Comparison of ENCODE assay signal across 22 cellular contexts in the genomic region with DNA sequence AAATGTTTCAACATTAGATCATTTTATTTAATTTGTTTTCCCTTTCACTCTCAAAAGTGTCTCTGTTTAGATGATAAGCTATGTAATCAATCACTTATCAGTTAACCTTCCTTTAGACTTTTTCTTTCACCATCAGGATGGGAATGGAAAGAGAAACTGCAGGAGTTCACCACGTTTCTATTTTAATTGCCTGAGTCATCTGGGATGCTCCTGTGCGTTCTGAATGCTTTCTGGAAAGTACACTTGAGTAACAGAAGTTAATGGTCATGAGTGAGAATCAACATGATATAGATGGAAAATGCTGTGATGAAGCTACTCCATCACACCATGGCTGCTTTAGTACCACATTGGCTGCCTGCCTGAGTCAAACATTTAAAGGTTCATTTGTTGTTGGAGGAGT.
A peak's percentile ranks its signal among the peaks of the same experiment; 100 is the strongest.
DNase-seq lines count a peak whose midpoint lies in the region; ATAC-seq and TF ChIP-seq lines count a peak whose summit lies in the region.
"Had no signal": no experiment of that assay in that cellular context is flagged by ENCODE, and none has a peak within 500 bp of the region (broad histone marks: within the 10 kb centered on the region; RNA-seq: fewer than 3 reads in every experiment).

No MANE protein-coding gene starts in this region.

- H3K4me2 ChIP-seq in neuronal stem cell (ENCODE audit: insufficient read depth, low read length, poor library complexity, severe bottlenecking) = no peak overlapping the region
- H3K4me2 ChIP-seq: SK-N-SH had no signal

- peak overlapping the region; percentile 29 for H2AFZ ChIP-seq in neuronal stem cell (ENCODE audit: low read length)

- no peak overlapping the region for H4K91ac ChIP-seq in neuronal stem cell (ENCODE audit: low read depth, low read length, poor library complexity)

- no peak overlapping the region for H3K4ac ChIP-seq in neuronal stem cell (ENCODE audit: low read length)

- H2BK12ac ChIP-seq in neuronal stem cell (ENCODE audit: low read length) = no peak overlapping the region

- H3K9ac ChIP-seq in neuronal stem cell (ENCODE audit: low read depth, low read length, poor library complexity) = no peak overlapping the region
- H3K9ac ChIP-seq: SK-N-SH had no signal

- no peak overlapping the region for H3K27ac ChIP-seq in neuronal stem cell (replicated peaks; ENCODE audit: low read length)
- H3K27ac ChIP-seq: HL-60 had no signal

- no peak overlapping the region for H3K4me3 ChIP-seq in fibroblast of pulmonary artery (replicated peaks; ENCODE audit: low read depth, low read length)
- H3K4me3 ChIP-seq in neuronal stem cell (ENCODE audit: low read length in 2 of 2) = no peak overlapping the region
- H3K4me3 ChIP-seq: K562 had no signal

- H2AK5ac ChIP-seq in neuronal stem cell (ENCODE audit: low read depth, low read length) = no peak overlapping the region

- no peaks in the 10 kb centered on the region for H3K79me1 ChIP-seq in neuronal stem cell (ENCODE audit: low read depth, low read length)

- no peak overlapping the region for H3K14ac ChIP-seq in neuronal stem cell (ENCODE audit: low read length)

- no peak overlapping the region for H2BK5ac ChIP-seq in neuronal stem cell (ENCODE audit: low read length)

- ATAC-seq in HG02571 (IDR thresholded peaks at IDR 0.05; ENCODE audit: unreplicated experiment) = no peak
- no peak for ATAC-seq in HG03439 (IDR thresholded peaks at IDR 0.05; ENCODE audit: unreplicated experiment)
- ATAC-seq in GM21381 (IDR thresholded peaks at IDR 0.05; ENCODE audit: unreplicated experiment) = no peak
- ATAC-seq: K562 had no signal

- no peaks in the 10 kb centered on the region for H3K4me1 ChIP-seq in neuronal stem cell (ENCODE audit: control insufficient read depth in 2 of 2, insufficient read depth in 1 of 2, low read depth in 1 of 2, low read length in 2 of 2)

- no peaks in the 10 kb centered on the region for H3K36me3 ChIP-seq in neuronal stem cell (replicated peaks in 1 of 2; ENCODE audit: control insufficient read depth in 2 of 2, insufficient read depth in 2 of 2, low read length in 2 of 2)

- H2BK15ac ChIP-seq in neuronal stem cell (ENCODE audit: low read length) = no peak overlapping the region

- no CpG with 5 or more reads among the region's 2 CpGs for WGBS in neuronal stem cell (ENCODE audit: extremely low coverage in 2 of 2, insufficient read length in 2 of 2, insufficient replicate concordance in 1 of 2), 2 donors

- TF ChIP-seq CTCF in fibroblast of pulmonary artery (IDR thresholded peaks at IDR 0.05; ENCODE audit: low read length, missing control alignments) = no peak

- no peaks in the 10 kb centered on the region for H3K9me3 ChIP-seq in neuronal stem cell (replicated peaks in 1 of 2; ENCODE audit: control insufficient read depth in 2 of 2, insufficient read depth in 1 of 2, low read depth in 1 of 2, low read length in 2 of 2)
- H3K9me3 ChIP-seq: SK-N-SH had no signal

- DNase-seq in HS-5 (ENCODE audit: low read depth) = peak; percentile 41
- peak; percentile 38 for DNase-seq in RPMI7951 (ENCODE audit: low read depth)
- peak; percentile 18 for DNase-seq in fibroblast of pulmonary artery (ENCODE audit: low read depth)
- no peak for DNase-seq in neuronal stem cell (ENCODE audit: low spot score)
- no peak for DNase-seq in NCI-H187 (lab: John Stamatoyannopoulos, UW)
- DNase-seq: CD4-positive, CD25-positive, alpha-beta regulatory T cell; EL; GOT3; HFFc6; NCI-H1436; NCI-H2029 treated with DMSO at 0.1 percent for 48 hours; NCI-H2171 treated with DMSO at 0.1 percent for 48 hours; NCI-H510A; NCI-H774; SHP77; SK-N-SH; T-helper 1 cell had no signal

- H3K23ac ChIP-seq in neuronal stem cell (ENCODE audit: low read depth, low read length, poor library complexity) = no peak overlapping the region

- no peak overlapping the region for H3K18ac ChIP-seq in neuronal stem cell (ENCODE audit: low read length)

- no peak overlapping the region for H4K8ac ChIP-seq in neuronal stem cell (ENCODE audit: low read depth, low read length)

- H3K27me3 ChIP-seq in neuronal stem cell (ENCODE audit: control insufficient read depth in 3 of 3, insufficient read depth in 3 of 3, low read depth in 1 of 3, low read length in 3 of 3) = no peaks in the 10 kb centered on the region

- H2BK120ac ChIP-seq in neuronal stem cell (ENCODE audit: low read depth, low read length) = no peak overlapping the region

Comparison
In these comparisons a context has a peak if more than half of its experiments do, and no peak if none do; other contexts are left out.
1. DNase-seq: peak in HS-5 (single experiment), RPMI7951 (single experiment) and fibroblast of pulmonary artery (single experiment); none in neuronal stem cell (single experiment) and NCI-H187 (0 of 2).